Comparison of ENCODE assay signal across 15 cellular contexts in the genomic region with DNA sequence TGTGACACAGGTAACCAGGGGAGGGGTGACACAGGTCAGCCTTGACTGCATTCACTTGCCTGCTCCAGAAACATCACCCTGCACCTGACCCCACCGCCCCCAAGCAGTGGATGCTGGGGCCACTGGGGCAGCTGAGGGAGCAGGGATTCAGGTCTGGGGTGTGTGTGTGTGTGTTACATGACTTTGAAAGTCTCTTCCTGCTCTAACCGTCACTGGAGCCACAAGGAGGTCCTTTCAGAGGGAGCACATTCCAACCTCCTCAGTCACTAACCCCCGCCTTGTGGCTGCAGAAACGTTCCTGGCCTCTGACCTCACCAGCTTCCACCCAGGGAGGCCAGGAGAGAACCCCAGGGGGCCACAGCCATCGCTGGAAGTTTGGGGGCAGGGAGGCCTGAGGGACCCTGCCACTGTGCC. TPM values are rescaled to one million over a fixed set of nuclear protein-coding genes. Genes with fewer than 3 reads are reported as not detected.
DNase-seq lines count a peak whose midpoint lies in the region; ATAC-seq, FAIRE-seq and TF ChIP-seq lines count a peak whose summit lies in the region.
"Had no signal": no experiment of that assay in that cellular context is flagged by ENCODE, and none has a peak within 500 bp of the region (broad histone marks: within the 10 kb centered on the region; RNA-seq: fewer than 3 reads in every experiment).

No MANE protein-coding gene starts in this region.

- CTCF ChIA-PET in A549 (lab: Yijun Ruan, JAX): interaction anchor here (0.6 to 31.6 kb wide), 3 partner anchors 7 to 1090 kb away, joined by 4 to 618 read pairs (median 618); a partner anchor contains a TSS

- 4% methylated on average over 5 of the region's 5 CpGs for WGBS in A549 (ENCODE audit: missing lambda C conversion rate)

- TF ChIP-seq CTCF in A549 (IDR thresholded peaks at IDR 0.05) (no peak), fibroblast of the aortic adventitia (IDR thresholded peaks at IDR 0.05; ENCODE audit: insufficient read depth, low read length) (no peak)

- TF ChIP-seq EP300 in A549 (IDR thresholded peaks at IDR 0.05): peak in 1 of 2 experiments; percentile 60; a peak in 1 of 5 replicates

- TF ChIP-seq RAD21 in A549 (conservative IDR thresholded peaks at IDR 0.05 in 1 of 2, IDR thresholded peaks at IDR 0.05 in 1 of 2): no peak

- peak overlapping the region; percentile 68 for H3K4me2 ChIP-seq in A549

- FAIRE-seq in A549 (lab: Jason Lieb, UNC): no peak
- FAIRE-seq: islet of Langerhans had no signal

- DNase-seq in A549 (ENCODE audit: low read depth in 1 of 2, low spot score in 1 of 2) (peak; percentile 85 to 90), HCEC 1CT (peak; percentile 93), fibroblast of the aortic adventitia (ENCODE audit: low read depth) (peak; percentile 69), NCI-H69 (lab: John Stamatoyannopoulos, UW) (no peak), NCI-H524 (lab: John Stamatoyannopoulos, UW) (no peak)
- no peak for DNase-seq in stimulated activated naive CD4-positive, alpha-beta T cell (lab: John Stamatoyannopoulos, UW)
- DNase-seq: activated CD8-positive, alpha-beta memory T cell treated with anti-CD3 and anti-CD28 coated beads, Interleukin-2, amount 10 ng/mL, durations not matched to agents 7 days and 5 days; BE2C; Peyer's patch; retina; stimulated activated CD8-positive, alpha-beta memory T cell treated with anti-CD3 and anti-CD28 coated beads, Interleukin-4, amount 100 ng/mL, for 48 hours had no signal

- no peaks in the 10 kb centered on the region for H3K9me3 ChIP-seq in A549
- H3K9me3 ChIP-seq: BE2C, Peyer's patch had no signal

- ATAC-seq in A549 (peak; percentile 47 to 57), SK-N-SH treated with all-trans-retinoic acid at 6 μM for 48 hours (peak; percentile 41), HG02623 (IDR thresholded peaks at IDR 0.05; ENCODE audit: unreplicated experiment) (no peak)
- ATAC-seq: activated CD8-positive, alpha-beta memory T cell treated with anti-CD3 and anti-CD28 coated beads, Interleukin-2, amount 10 ng/mL, durations not matched to agents 7 days and 5 days had no signal

- H3K4me1 ChIP-seq in A549: peaks cover 39% of the 10 kb centered on the region
- H3K4me1 ChIP-seq: BE2C had no signal

- no peak overlapping the region for H3K4me3 ChIP-seq in A549
- H3K4me3 ChIP-seq in fibroblast of the aortic adventitia (ENCODE audit: low read depth, low read length): no peak overlapping the region
- H3K4me3 ChIP-seq: Peyer's patch had no signal

- POLR2A ChIA-PET in A549 (lab: Yijun Ruan, JAX): interaction anchor here (0.6 to 5.7 kb wide), 4 partner anchors 12 to 15 kb away, joined by 3 to 43 read pairs (median 22); a partner anchor contains a TSS

- H3K27ac ChIP-seq in A549: peak overlapping the region; percentile 69 to 87
- H3K27ac ChIP-seq: Peyer's patch had no signal

- no peak for TF ChIP-seq POLR2A in A549 (IDR thresholded peaks at IDR 0.05; ENCODE audit: low read length)

TF ChIP-seq in A549, 52 proteins besides CTCF, POLR2A, EP300 and RAD21 (continues in another document):
- TF ChIP-seq RFX5 (IDR thresholded peaks at IDR 0.05) (no peak), CHD4 (IDR thresholded peaks at IDR 0.05; ENCODE audit: borderline replicate concordance) (no peak), ZFP36 (IDR thresholded peaks at IDR 0.05; ENCODE audit: borderline replicate concordance, partially characterized antibody) (no peak), TFCP2L1 (CRISPR knock-in tag; IDR thresholded peaks at IDR 0.05) (no peak), FOSL2 (IDR thresholded peaks at IDR 0.05) (no peak), FOSL2 (CRISPR knock-in tag; IDR thresholded peaks at IDR 0.05) (peak; percentile 83), ZSCAN20 (CRISPR knock-in tag; IDR thresholded peaks at IDR 0.05) (no peak), MYC (IDR thresholded peaks at IDR 0.05; ENCODE audit: borderline replicate concordance, low read length) (no peak), FOSB (CRISPR knock-in tag; IDR thresholded peaks at IDR 0.05) (peak; percentile 5; the same call in 1 of the 2 replicates), ESRRA (IDR thresholded peaks at IDR 0.05; ENCODE audit: borderline replicate concordance, low read length) (no peak), EHF (CRISPR knock-in tag; IDR thresholded peaks at IDR 0.05) (0 out of 2 replicates have a peak, but pooled peaks have one; percentile 11), HDAC2 (IDR thresholded peaks at IDR 0.05) (no peak), GATA3 (IDR thresholded peaks at IDR 0.05; ENCODE audit: borderline replicate concordance) (peak; percentile 75; the same call in 1 of the 2 replicates)
- TF ChIP-seq, protein P1, sequence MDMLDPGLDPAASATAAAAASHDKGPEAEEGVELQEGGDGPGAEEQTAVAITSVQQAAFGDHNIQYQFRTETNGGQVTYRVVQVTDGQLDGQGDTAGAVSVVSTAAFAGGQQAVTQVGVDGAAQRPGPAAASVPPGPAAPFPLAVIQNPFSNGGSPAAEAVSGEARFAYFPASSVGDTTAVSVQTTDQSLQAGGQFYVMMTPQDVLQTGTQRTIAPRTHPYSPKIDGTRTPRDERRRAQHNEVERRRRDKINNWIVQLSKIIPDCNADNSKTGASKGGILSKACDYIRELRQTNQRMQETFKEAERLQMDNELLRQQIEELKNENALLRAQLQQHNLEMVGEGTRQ (IDR thresholded peaks at IDR 0.05): no peak

TF ChIP-seq in SK-N-SH treated with all-trans-retinoic acid at 6 μM for 48 hours, 23 proteins besides CTCF, POLR2A, EP300 and RAD21 (continues in another document):
- no peak for TF ChIP-seq TCF4 (CRISPR knock-in tag; IDR thresholded peaks at IDR 0.05; ENCODE audit: borderline replicate concordance)
- no peak for TF ChIP-seq CSDC2 (CRISPR knock-in tag; IDR thresholded peaks at IDR 0.05)
- TF ChIP-seq ZNF8 (CRISPR knock-in tag; IDR thresholded peaks at IDR 0.05): no peak
- TF ChIP-seq, protein P2, sequence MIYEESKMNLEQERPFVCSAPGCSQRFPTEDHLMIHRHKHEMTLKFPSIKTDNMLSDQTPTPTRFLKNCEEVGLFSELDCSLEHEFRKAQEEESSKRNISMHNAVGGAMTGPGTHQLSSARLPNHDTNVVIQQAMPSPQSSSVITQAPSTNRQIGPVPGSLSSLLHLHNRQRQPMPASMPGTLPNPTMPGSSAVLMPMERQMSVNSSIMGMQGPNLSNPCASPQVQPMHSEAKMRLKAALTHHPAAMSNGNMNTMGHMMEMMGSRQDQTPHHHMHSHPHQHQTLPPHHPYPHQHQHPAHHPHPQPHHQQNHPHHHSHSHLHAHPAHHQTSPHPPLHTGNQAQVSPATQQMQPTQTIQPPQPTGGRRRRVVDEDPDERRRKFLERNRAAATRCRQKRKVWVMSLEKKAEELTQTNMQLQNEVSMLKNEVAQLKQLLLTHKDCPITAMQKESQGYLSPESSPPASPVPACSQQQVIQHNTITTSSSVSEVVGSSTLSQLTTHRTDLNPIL (CRISPR knock-in tag; IDR thresholded peaks at IDR 0.05; ENCODE audit: low read depth): no peak
- TF ChIP-seq ESRRG (CRISPR knock-in tag; IDR thresholded peaks at IDR 0.05): no peak

RNA-seq across cellular contexts. Expression of a gene that starts 2.9 kb away (rescaled TPM):
- polyA plus RNA-seq in A549 (2011; rRNA removed): 6.7 and 9.6 TPM in 2 replicates
- polyA plus RNA-seq in A549 (2012; cell fraction: cytosol; rRNA removed): 25.5 and 36.0 TPM in 2 replicates
- 52.3 and 65.0 TPM in 2 replicates for polyA plus RNA-seq in A549 (2012; cell fraction: nucleus; rRNA removed)
- 24.1 to 55.8 TPM (median 24.1 TPM) in 3 replicates for polyA plus RNA-seq in A549 (2017; fragmentation: RNase III; extraction: RNeasy Plus Mini Kit Qiagen cat#74134 plus additional on column Dnase treatment)
- 12.7 and 21.5 TPM in 2 replicates for polyA minus RNA-seq in A549 (2011; rRNA and poly(A)+ RNA removed)
- total RNA-seq in fibroblast of the aortic adventitia (ENCODE audit: low replicate concordance): 11.4 and 73.9 TPM in 2 replicates
- total RNA-seq: cerebellum had no signal

RNA-seq across cellular contexts. Expression of a gene that starts 12.6 kb away (rescaled TPM):
- 5.4 and 7.3 TPM in 2 replicates for polyA plus RNA-seq in A549 (2011; rRNA removed)
- 66.8 and 76.8 TPM in 2 replicates for polyA plus RNA-seq in A549 (2012; cell fraction: cytosol; rRNA removed)
- 45.5 and 55.1 TPM in 2 replicates for polyA plus RNA-seq in A549 (2012; cell fraction: nucleus; rRNA removed)
- 24.3 to 35.2 TPM (median 27.5 TPM) in 3 replicates for polyA plus RNA-seq in A549 (2017; fragmentation: RNase III; extraction: RNeasy Plus Mini Kit Qiagen cat#74134 plus additional on column Dnase treatment)
- 1.7 and 2.4 TPM in 2 replicates for polyA minus RNA-seq in A549 (2011; rRNA and poly(A)+ RNA removed)
- 75.0 and 288 TPM in 2 replicates for total RNA-seq in fibroblast of the aortic adventitia (ENCODE audit: low replicate concordance)

RNA-seq across cellular contexts. Expression of a gene that starts 14.8 kb away (rescaled TPM):
- polyA plus RNA-seq in A549 (2011; rRNA removed) (72.2 and 83.0 TPM in 2 replicates), A549 (2017; fragmentation: RNase III; extraction: RNeasy Plus Mini Kit Qiagen cat#74134 plus additional on column Dnase treatment) (60.4 to 66.2 TPM (median 65.3 TPM) in 3 replicates)
- polyA plus RNA-seq in A549 (2012; cell fraction: cytosol; rRNA removed): 119 and 157 TPM in 2 replicates
- polyA plus RNA-seq in A549 (2012; cell fraction: nucleus; rRNA removed): 121 and 152 TPM in 2 replicates
- polyA minus RNA-seq in A549 (2011; rRNA and poly(A)+ RNA removed): 81.2 and 91.4 TPM in 2 replicates
- 71.7 and 157 TPM in 2 replicates for total RNA-seq in fibroblast of the aortic adventitia (ENCODE audit: low replicate concordance)

RNA-seq across cellular contexts. Expression of a gene that starts 15.8 kb away (rescaled TPM):
- polyA plus RNA-seq in A549 (2011; rRNA removed) (10.6 and 17.2 TPM in 2 replicates), A549 (2017; fragmentation: RNase III; extraction: RNeasy Plus Mini Kit Qiagen cat#74134 plus additional on column Dnase treatment) (16.5 to 23.1 TPM (median 17.0 TPM) in 3 replicates)
- polyA plus RNA-seq in A549 (2012; cell fraction: cytosol; rRNA removed): 44.8 and 63.9 TPM in 2 replicates
- 72.3 and 76.6 TPM in 2 replicates for polyA plus RNA-seq in A549 (2012; cell fraction: nucleus; rRNA removed)
- 17.6 and 18.3 TPM in 2 replicates for polyA minus RNA-seq in A549 (2011; rRNA and poly(A)+ RNA removed)
- total RNA-seq in fibroblast of the aortic adventitia (ENCODE audit: low replicate concordance): 9.6 and 44.8 TPM in 2 replicates

RNA-seq across cellular contexts. Expression of a gene that starts 16.2 kb away (rescaled TPM):
- polyA plus RNA-seq in A549 (2011; rRNA removed) (27.8 and 73.7 TPM in 2 replicates), A549 (2017; fragmentation: RNase III; extraction: RNeasy Plus Mini Kit Qiagen cat#74134 plus additional on column Dnase treatment) (143 to 187 TPM (median 143 TPM) in 3 replicates)
- polyA plus RNA-seq in A549 (2012; cell fraction: cytosol; rRNA removed): 203 and 266 TPM in 2 replicates
- polyA plus RNA-seq in A549 (2012; cell fraction: nucleus; rRNA removed): 143 and 147 TPM in 2 replicates
- 13.0 and 18.6 TPM in 2 replicates for polyA minus RNA-seq in A549 (2011; rRNA and poly(A)+ RNA removed)
- total RNA-seq in fibroblast of the aortic adventitia (ENCODE audit: low replicate concordance): 155 and 317 TPM in 2 replicates

Comparison
In these comparisons a context has a peak if more than half of its experiments do, and no peak if none do; other contexts are left out.
1. DNase-seq: peak in A549 (2 of 2), HCEC 1CT (single experiment) and fibroblast of the aortic adventitia (single experiment); none in NCI-H69 (single experiment), NCI-H524 (0 of 2) and stimulated activated naive CD4-positive, alpha-beta T cell (0 of 6).